In genomic region chr2:197072533-197072932, GRCh38 we compare ENCODE assay signal across 19 cellular contexts.
A peak's percentile ranks its signal among the peaks of the same experiment; 100 is the strongest.
DNase-seq lines count a peak whose midpoint lies in the region; ATAC-seq and TF ChIP-seq lines count a peak whose summit lies in the region.
"Had no signal": no experiment of that assay in that cellular context is flagged by ENCODE, and none has a peak within 500 bp of the region (broad histone marks: within the 10 kb centered on the region; RNA-seq: fewer than 3 reads in every experiment).

No MANE protein-coding gene starts in this region.

- CTCF ChIA-PET in A673 (lab: Charles Lee), result no interaction called here

- H3K4me3 ChIP-seq in A673 (ENCODE audit: low read depth, low read length, poor library complexity, severe bottlenecking), result no peak overlapping the region
- no peak overlapping the region for H3K4me3 ChIP-seq in MM.1S (ENCODE audit: low read length)
- H3K4me3 ChIP-seq in endodermal cell (ENCODE audit: low read length), result no peak overlapping the region
- H3K4me3 ChIP-seq: heart left ventricle, neural progenitor cell had no signal

- H3K4me3 Mint-ChIP-seq in activated naive CD8-positive, alpha-beta T cell treated with anti-CD3 and anti-CD28 coated beads, Interleukin-2, amount 10 ng/mL, durations not matched to agents 7 days and 5 days, result no peak overlapping the region
- H3K4me3 Mint-ChIP-seq in endodermal cell (no peak overlapping the region), type B pancreatic cell (no peak overlapping the region)
- H3K4me3 Mint-ChIP-seq: brain, neural progenitor cell had no signal

- BruUV-seq in A673 (replicated peaks; lab: Mats Ljungman, UMichigan), result no TSS peak

- no peak overlapping the region for H2AFZ ChIP-seq in MM.1S (ENCODE audit: low read length)
- H2AFZ ChIP-seq: neural progenitor cell had no signal

- peaks cover 67% of the 10 kb centered on the region for H3K36me3 Mint-ChIP-seq in activated naive CD8-positive, alpha-beta T cell treated with anti-CD3 and anti-CD28 coated beads, Interleukin-2, amount 10 ng/mL, durations not matched to agents 7 days and 5 days
- H3K36me3 Mint-ChIP-seq in endodermal cell (ENCODE audit: low read depth) (peaks cover 2% of the 10 kb centered on the region), type B pancreatic cell (no peaks in the 10 kb centered on the region)

- TF ChIP-seq CTCF in A673 (conservative IDR thresholded peaks at IDR 0.05; ENCODE audit: low read depth, low read length), result no peak
- TF ChIP-seq CTCF in MM.1S (IDR thresholded peaks at IDR 0.05; ENCODE audit: low read length), result no peak
- no peak for TF ChIP-seq CTCF in endodermal cell (conservative IDR thresholded peaks at IDR 0.05)
- TF ChIP-seq CTCF in type B pancreatic cell (conservative IDR thresholded peaks at IDR 0.05), result no peak

- DNase-seq in A673 (ENCODE audit: low spot score), result peak; percentile 23
- DNase-seq in EH (ENCODE audit: low read depth), result peak; percentile 21
- DNase-seq in activated naive CD8-positive, alpha-beta T cell treated with anti-CD3 and anti-CD28 coated beads, Interleukin-2, amount 10 ng/mL, durations not matched to agents 7 days and 5 days, result no peak
- DNase-seq in kidney tubule cell (ENCODE audit: low spot score), result peak; percentile 17
- DNase-seq in MM.1S, result no peak
- DNase-seq in endodermal cell, result no peak
- DNase-seq in head of caudate nucleus, result no peak
- no peak for DNase-seq in type B pancreatic cell (ENCODE audit: extremely low spot score, unreplicated experiment)
- DNase-seq: activated naive CD4-positive, alpha-beta T cell; heart left ventricle; islet precursor cell; mesendoderm; MV-4-11; NCI-H187 treated with DMSO at 0.1 percent for 48 hours; NCI-H510A; Right ventricle myocardium superior; stimulated activated naive CD4-positive, alpha-beta T cell treated with Interleukin-2 at 50 U/mL for 16 hours had no signal

- H3K27ac ChIP-seq in A673 (ENCODE audit: low read depth, low read length, poor library complexity, severe bottlenecking), result peak overlapping the region; percentile 98
- H3K27ac ChIP-seq in MM.1S (ENCODE audit: low read length), result no peak overlapping the region
- H3K27ac ChIP-seq in endodermal cell (ENCODE audit: low read depth, low read length), result no peak overlapping the region
- H3K27ac ChIP-seq: heart left ventricle, neural progenitor cell had no signal

- peak overlapping the region; percentile 11 for H3K27ac Mint-ChIP-seq in activated naive CD8-positive, alpha-beta T cell treated with anti-CD3 and anti-CD28 coated beads, Interleukin-2, amount 10 ng/mL, durations not matched to agents 7 days and 5 days
- H3K27ac Mint-ChIP-seq in endodermal cell, result no peak overlapping the region
- H3K27ac Mint-ChIP-seq in type B pancreatic cell, result no peak overlapping the region
- H3K27ac Mint-ChIP-seq: neural progenitor cell had no signal

- POLR2A ChIA-PET in A673 (lab: Charles Lee; ENCODE audit: low non-redundant PET), result no interaction called here
- POLR2A ChIA-PET in activated naive CD8-positive, alpha-beta T cell treated with anti-CD3 and anti-CD28 coated beads, Interleukin-2, amount 10 ng/mL, durations not matched to agents 7 days and 5 days (lab: Charles Lee), result no interaction called here

- peaks cover 6% of the 10 kb centered on the region for H3F3A ChIP-seq in MM.1S (ENCODE audit: insufficient read depth, low read length)

- H3K36me3 ChIP-seq in A673 (ENCODE audit: insufficient read depth, low read length, poor library complexity, severe bottlenecking) (peaks cover 8% of the 10 kb centered on the region), MM.1S (replicated peaks; ENCODE audit: insufficient read depth, low read length) (no peaks in the 10 kb centered on the region), endodermal cell (ENCODE audit: control insufficient read depth, insufficient read depth, low read length) (no peaks in the 10 kb centered on the region)
- H3K36me3 ChIP-seq: neural progenitor cell had no signal

- 96 to 100% methylated on average over 2 to 3 of the region's 3 CpGs for WGBS in endodermal cell (ENCODE audit: insufficient coverage in 1 of 2, insufficient read length in 1 of 2), 2 experiments

- H3K27me3 ChIP-seq in A673 (replicated peaks; ENCODE audit: insufficient read depth, low read depth, low read length, poor library complexity) (no peaks in the 10 kb centered on the region), MM.1S (replicated peaks; ENCODE audit: insufficient read depth, low read length) (no peaks in the 10 kb centered on the region; the same call in 1 of the 2 replicates), endodermal cell (ENCODE audit: control insufficient read depth, insufficient read depth, low read length, poor library complexity, severe bottlenecking) (no peaks in the 10 kb centered on the region)
- H3K27me3 ChIP-seq: heart left ventricle, neural progenitor cell had no signal

- peaks cover 26% of the 10 kb centered on the region for H3K4me1 Mint-ChIP-seq in activated naive CD8-positive, alpha-beta T cell treated with anti-CD3 and anti-CD28 coated beads, Interleukin-2, amount 10 ng/mL, durations not matched to agents 7 days and 5 days
- H3K4me1 Mint-ChIP-seq in endodermal cell, result peaks cover 21% of the 10 kb centered on the region
- peaks cover 6% of the 10 kb centered on the region for H3K4me1 Mint-ChIP-seq in type B pancreatic cell (ENCODE audit: unreplicated experiment)

- peaks cover 6% of the 10 kb centered on the region for H3K9me3 Mint-ChIP-seq in activated naive CD8-positive, alpha-beta T cell treated with anti-CD3 and anti-CD28 coated beads, Interleukin-2, amount 10 ng/mL, durations not matched to agents 7 days and 5 days
- H3K9me3 Mint-ChIP-seq in endodermal cell, result peaks cover 3% of the 10 kb centered on the region
- H3K9me3 Mint-ChIP-seq in type B pancreatic cell, result no peaks in the 10 kb centered on the region
- H3K9me3 Mint-ChIP-seq: neural progenitor cell had no signal

- ATAC-seq in activated naive CD8-positive, alpha-beta T cell treated with anti-CD3 and anti-CD28 coated beads, Interleukin-2, amount 10 ng/mL, durations not matched to agents 7 days and 5 days (ENCODE audit: low read depth), result no peak
- ATAC-seq: heart left ventricle had no signal

- no peaks in the 10 kb centered on the region for H3K9me2 ChIP-seq in MM.1S (replicated peaks; ENCODE audit: insufficient read depth, low read length)

- H3K9ac ChIP-seq in MM.1S (ENCODE audit: low read length), result no peak overlapping the region
- H3K9ac ChIP-seq in endodermal cell (ENCODE audit: extremely low read depth, low read length, poor library complexity, severe bottlenecking), result no peak overlapping the region
- H3K9ac ChIP-seq: neural progenitor cell had no signal

- no peaks in the 10 kb centered on the region for H3K9me3 ChIP-seq in A673 (ENCODE audit: low read depth, low read length, poor library complexity, severe bottlenecking)
- H3K9me3 ChIP-seq in MM.1S (replicated peaks; ENCODE audit: insufficient read depth, low read length), result no peaks in the 10 kb centered on the region
- peaks cover 4% of the 10 kb centered on the region for H3K9me3 ChIP-seq in endodermal cell (ENCODE audit: control insufficient read depth, low read length)

- no peaks in the 10 kb centered on the region for H3K27me3 Mint-ChIP-seq in activated naive CD8-positive, alpha-beta T cell treated with anti-CD3 and anti-CD28 coated beads, Interleukin-2, amount 10 ng/mL, durations not matched to agents 7 days and 5 days
- H3K27me3 Mint-ChIP-seq in endodermal cell (ENCODE audit: insufficient read depth), result peaks cover 4% of the 10 kb centered on the region
- no peaks in the 10 kb centered on the region for H3K27me3 Mint-ChIP-seq in type B pancreatic cell
- H3K27me3 Mint-ChIP-seq: brain had no signal

- intact Hi-C loops in A673 (cut with micrococcal nuclease; ENCODE audit: unreplicated experiment) (no loop called here), head of caudate nucleus (cut with DNase I) (loop anchor here (10.0 kb wide), 1 partner anchor 148 kb away; the partner anchor contains the start of gene PGAP1)

- H3K79me2 ChIP-seq in MM.1S (ENCODE audit: low read length), result no peaks in the 10 kb centered on the region

- H3K4me1 ChIP-seq in A673 (ENCODE audit: insufficient read depth, low read length, poor library complexity, severe bottlenecking) (peaks cover 56% of the 10 kb centered on the region), MM.1S (ENCODE audit: low read length) (peaks cover 40% of the 10 kb centered on the region), endodermal cell (ENCODE audit: control insufficient read depth, insufficient read depth, low read length) (peaks cover 6% of the 10 kb centered on the region)

- no peak overlapping the region for H3K4me2 ChIP-seq in MM.1S (ENCODE audit: low read depth, low read length)
- H3K4me2 ChIP-seq: neural progenitor cell had no signal

- H4K20me1 ChIP-seq in MM.1S (ENCODE audit: insufficient read depth, low read length), result no peaks in the 10 kb centered on the region

Comparison
In these comparisons a context has a peak if more than half of its experiments do, and no peak if none do; other contexts are left out.
1. DNase-seq: peak in A673 (single experiment), EH (single experiment) and kidney tubule cell (single experiment); none in activated naive CD8-positive, alpha-beta T cell treated with anti-CD3 and anti-CD28 coated beads, Interleukin-2, amount 10 ng/mL, durations not matched to agents 7 days and 5 days (single experiment), MM.1S (single experiment), endodermal cell (single experiment), head of caudate nucleus (0 of 42) and type B pancreatic cell (single experiment).